31 cellular contexts compared by ENCODE assay signal in the genomic region with DNA sequence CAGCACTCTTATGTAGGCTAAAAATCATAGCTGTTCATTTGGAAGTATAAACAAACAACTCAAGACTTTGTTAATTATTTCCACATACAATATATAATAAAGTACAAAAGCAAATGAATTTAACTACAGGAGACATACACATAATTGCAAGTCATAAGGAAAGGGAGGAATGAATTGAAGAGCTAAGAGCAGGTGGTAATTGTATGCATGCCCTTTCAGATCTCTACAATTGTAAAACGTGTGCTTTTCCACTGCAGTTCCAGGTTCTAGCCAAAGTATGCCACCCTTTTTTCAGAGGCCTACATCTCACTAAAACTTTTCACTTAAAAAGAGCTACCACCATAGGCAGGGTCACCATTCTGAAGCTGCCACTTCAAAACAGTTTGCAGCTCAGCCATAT.
"Had no signal": no experiment of that assay in that cellular context is flagged by ENCODE, and none has a peak within 500 bp of the region (broad histone marks: within the 10 kb centered on the region; RNA-seq: fewer than 3 reads in every experiment).

No MANE protein-coding gene starts in this region.

- DNase-seq: activated CD4-positive, alpha-beta memory T cell treated with anti-CD3 and anti-CD28 coated beads, Interleukin-2, amount 10 ng/mL, durations not matched to agents 7 days and 5 days; activated CD4-positive, alpha-beta T cell treated with anti-CD3 and anti-CD28 coated beads for 36 hours; activated CD4-positive, alpha-beta T cell treated with anti-CD3 and anti-CD28 coated beads, Interleukin-2, amount 10 ng/mL, durations not matched to agents 7 days and 5 days; activated CD4-positive, alpha-beta T cell treated with anti-CD3 and anti-CD28 coated beads, Interleukin-2, amount 50 U/mL, for 4 hours; activated CD4-positive, CD25-positive, alpha-beta regulatory T cell; activated CD4-positive, CD25-positive, alpha-beta regulatory T cell treated with anti-CD3 and anti-CD28 coated beads, Interleukin-2, amount 50 U/mL, for 72 hours; activated CD8-positive, alpha-beta memory T cell treated with anti-CD3 and anti-CD28 coated beads, Interleukin-2, amount 50 U/mL, for 48 hours; activated gamma-delta T cell; activated naive CD4-positive, alpha-beta T cell; activated naive CD4-positive, alpha-beta T cell treated with anti-CD3 and anti-CD28 coated beads, Interleukin-2, amount 10 ng/mL, durations not matched to agents 7 days and 5 days; activated naive CD8-positive, alpha-beta T cell treated with anti-CD3 and anti-CD28 coated beads, Interleukin-2, amount 10 ng/mL, durations not matched to agents 7 days and 5 days; activated T-cell treated with anti-CD3 and anti-CD28 coated beads for 4 hours; activated T-cell treated with anti-CD3 and anti-CD28 coated beads, Interleukin-2, amount 50 U/mL, for 24 hours; activated T-cell treated with anti-CD3 and anti-CD28 coated beads, Interleukin-2, amount 50 U/mL, for 72 hours; amniotic stem cell; anterior cingulate cortex; brain microvascular endothelial cell; dorsolateral prefrontal cortex; effector memory CD4-positive, alpha-beta T cell; endodermal cell; esophagus squamous epithelium; foreskin melanocyte; head of caudate nucleus; T-helper 2 cell had no signal

- H3K4me1 ChIP-seq: esophagus squamous epithelium, gastroesophageal sphincter had no signal

- H3K27me3 Mint-ChIP-seq: activated CD4-positive, alpha-beta memory T cell treated with anti-CD3 and anti-CD28 coated beads, Interleukin-2, amount 10 ng/mL, durations not matched to agents 7 days and 5 days; activated CD4-positive, alpha-beta T cell treated with anti-CD3 and anti-CD28 coated beads for 36 hours; activated CD4-positive, alpha-beta T cell treated with anti-CD3 and anti-CD28 coated beads, Interleukin-2, amount 10 ng/mL, durations not matched to agents 7 days and 5 days; activated naive CD4-positive, alpha-beta T cell treated with anti-CD3 and anti-CD28 coated beads, Interleukin-2, amount 10 ng/mL, durations not matched to agents 7 days and 5 days; activated naive CD8-positive, alpha-beta T cell treated with anti-CD3 and anti-CD28 coated beads, Interleukin-2, amount 10 ng/mL, durations not matched to agents 7 days and 5 days; activated T-cell treated with anti-CD3 and anti-CD28 coated beads, Interleukin-2, amount 50 U/mL, for 24 hours; central memory CD8-positive, alpha-beta T cell; dendritic cell treated with granulocyte-macrophage colony-stimulating factor and Interleukin-4, amounts not matched to agents 40 ng/mL and 50 ng/mL, for 4 days had no signal

- FAIRE-seq: astrocyte, bronchial epithelial cell had no signal

- H3K9me3 Mint-ChIP-seq: activated CD4-positive, alpha-beta memory T cell treated with anti-CD3 and anti-CD28 coated beads, Interleukin-2, amount 10 ng/mL, durations not matched to agents 7 days and 5 days; activated CD4-positive, alpha-beta T cell treated with anti-CD3 and anti-CD28 coated beads, Interleukin-2, amount 10 ng/mL, durations not matched to agents 7 days and 5 days; activated naive CD4-positive, alpha-beta T cell treated with anti-CD3 and anti-CD28 coated beads, Interleukin-2, amount 10 ng/mL, durations not matched to agents 7 days and 5 days; activated naive CD4-positive, alpha-beta T cell treated with anti-CD3 and anti-CD28 coated beads, Interleukin-2, amount 50 U/mL, for 72 hours; activated T-cell treated with anti-CD3 and anti-CD28 coated beads, Interleukin-2, amount 50 U/mL, for 24 hours; activated T-cell treated with anti-CD3 and anti-CD28 coated beads, Interleukin-2, amount 50 U/mL, for 72 hours; central memory CD8-positive, alpha-beta T cell; dendritic cell treated with granulocyte-macrophage colony-stimulating factor and Interleukin-4, amounts not matched to agents 40 ng/mL and 50 ng/mL, for 4 days had no signal

- H3K9me3 ChIP-seq: esophagus squamous epithelium, gastroesophageal sphincter had no signal

- H3K4me3 Mint-ChIP-seq: activated CD4-positive, alpha-beta memory T cell treated with anti-CD3 and anti-CD28 coated beads, Interleukin-2, amount 10 ng/mL, durations not matched to agents 7 days and 5 days; activated CD4-positive, alpha-beta T cell treated with anti-CD3 and anti-CD28 coated beads for 36 hours; activated CD4-positive, alpha-beta T cell treated with anti-CD3 and anti-CD28 coated beads, Interleukin-2, amount 10 ng/mL, durations not matched to agents 7 days and 5 days; activated naive CD4-positive, alpha-beta T cell treated with anti-CD3 and anti-CD28 coated beads, Interleukin-2, amount 10 ng/mL, durations not matched to agents 7 days and 5 days; activated naive CD8-positive, alpha-beta T cell treated with anti-CD3 and anti-CD28 coated beads, Interleukin-2, amount 10 ng/mL, durations not matched to agents 7 days and 5 days; activated T-cell treated with anti-CD3 and anti-CD28 coated beads, Interleukin-2, amount 50 U/mL, for 24 hours; activated T-cell treated with anti-CD3 and anti-CD28 coated beads, Interleukin-2, amount 50 U/mL, for 72 hours; central memory CD8-positive, alpha-beta T cell; dendritic cell treated with granulocyte-macrophage colony-stimulating factor and Interleukin-4, amounts not matched to agents 40 ng/mL and 50 ng/mL, for 4 days; endodermal cell had no signal

- H3K27ac ChIP-seq: brain microvascular endothelial cell, coronary artery, dorsolateral prefrontal cortex, esophagus squamous epithelium, gastroesophageal sphincter had no signal

- H3K27ac Mint-ChIP-seq: activated CD4-positive, alpha-beta memory T cell treated with anti-CD3 and anti-CD28 coated beads, Interleukin-2, amount 10 ng/mL, durations not matched to agents 7 days and 5 days; activated CD4-positive, alpha-beta T cell treated with anti-CD3 and anti-CD28 coated beads for 36 hours; activated CD4-positive, alpha-beta T cell treated with anti-CD3 and anti-CD28 coated beads, Interleukin-2, amount 10 ng/mL, durations not matched to agents 7 days and 5 days; activated naive CD4-positive, alpha-beta T cell treated with anti-CD3 and anti-CD28 coated beads, Interleukin-2, amount 10 ng/mL, durations not matched to agents 7 days and 5 days; activated naive CD4-positive, alpha-beta T cell treated with anti-CD3 and anti-CD28 coated beads, Interleukin-2, amount 50 U/mL, for 72 hours; activated naive CD8-positive, alpha-beta T cell treated with anti-CD3 and anti-CD28 coated beads, Interleukin-2, amount 10 ng/mL, durations not matched to agents 7 days and 5 days; activated T-cell treated with anti-CD3 and anti-CD28 coated beads, Interleukin-2, amount 50 U/mL, for 24 hours; activated T-cell treated with anti-CD3 and anti-CD28 coated beads, Interleukin-2, amount 50 U/mL, for 72 hours; dendritic cell treated with granulocyte-macrophage colony-stimulating factor and Interleukin-4, amounts not matched to agents 40 ng/mL and 50 ng/mL, for 4 days; endodermal cell had no signal

- H3K4me3 ChIP-seq: coronary artery, dorsolateral prefrontal cortex, esophagus squamous epithelium, gastroesophageal sphincter had no signal

- H3K4me1 Mint-ChIP-seq: activated CD4-positive, alpha-beta memory T cell treated with anti-CD3 and anti-CD28 coated beads, Interleukin-2, amount 10 ng/mL, durations not matched to agents 7 days and 5 days; activated CD4-positive, alpha-beta T cell treated with anti-CD3 and anti-CD28 coated beads for 36 hours; activated CD4-positive, alpha-beta T cell treated with anti-CD3 and anti-CD28 coated beads, Interleukin-2, amount 10 ng/mL, durations not matched to agents 7 days and 5 days; activated naive CD4-positive, alpha-beta T cell treated with anti-CD3 and anti-CD28 coated beads, Interleukin-2, amount 10 ng/mL, durations not matched to agents 7 days and 5 days; activated naive CD8-positive, alpha-beta T cell treated with anti-CD3 and anti-CD28 coated beads, Interleukin-2, amount 10 ng/mL, durations not matched to agents 7 days and 5 days; central memory CD8-positive, alpha-beta T cell had no signal

- H3K27me3 ChIP-seq: brain microvascular endothelial cell, dorsolateral prefrontal cortex, esophagus squamous epithelium, gastroesophageal sphincter had no signal
